Comparison of ENCODE assay signal across 11 cellular contexts in the genomic region with DNA sequence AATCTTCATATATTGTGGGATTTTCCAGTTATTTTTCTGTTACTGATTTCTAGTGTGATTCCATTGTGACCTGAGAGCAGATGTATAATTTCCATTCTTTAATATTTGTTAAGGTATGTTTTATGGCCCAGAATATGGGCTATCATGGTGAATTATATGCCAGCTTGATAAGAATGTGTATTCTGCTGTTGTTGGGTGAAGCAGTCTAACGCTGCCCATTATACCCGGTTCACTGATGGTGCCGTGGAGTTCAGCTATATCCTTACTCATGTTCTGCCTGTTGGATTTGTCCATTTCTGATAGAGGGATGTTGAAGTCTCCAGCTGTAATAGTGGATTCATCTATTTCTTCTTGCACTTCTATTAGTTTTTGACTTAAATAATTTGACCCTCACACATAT.
"Had no signal": no experiment of that assay in that cellular context is flagged by ENCODE, and none has a peak within 500 bp of the region (broad histone marks: within the 10 kb centered on the region; RNA-seq: fewer than 3 reads in every experiment).

No MANE protein-coding gene starts in this region.

- H3K9me3 ChIP-seq: HAP-1 had no signal

- H3K27ac Mint-ChIP-seq: GM23338, H9, HFFc6 had no signal

- H3K4me3 Mint-ChIP-seq: GM23338, H9, HFFc6 had no signal

- H3K9me3 Mint-ChIP-seq: GM23338, HFFc6 had no signal

- H2AFZ ChIP-seq: GM23248, GM23338 had no signal

- H3K4me2 ChIP-seq: GM23338 had no signal

- H3K9ac ChIP-seq: GM23248 had no signal

- H3K4me1 ChIP-seq: HAP-1 had no signal

- H3K4me3 ChIP-seq: GM23248, GM23338, HAP-1 had no signal

- DNase-seq: GM23248, GOT3, H7, H9, HCEC 1CT, HFFc6 had no signal

- FAIRE-seq: H1, H54 had no signal

- H3K27ac ChIP-seq: GM23248 had no signal

- ATAC-seq: GM23338, HCT116 had no signal

- H3K4me1 Mint-ChIP-seq: GM23338 had no signal
